ENCODE assay signal across 11 cellular contexts in the genomic region with DNA sequence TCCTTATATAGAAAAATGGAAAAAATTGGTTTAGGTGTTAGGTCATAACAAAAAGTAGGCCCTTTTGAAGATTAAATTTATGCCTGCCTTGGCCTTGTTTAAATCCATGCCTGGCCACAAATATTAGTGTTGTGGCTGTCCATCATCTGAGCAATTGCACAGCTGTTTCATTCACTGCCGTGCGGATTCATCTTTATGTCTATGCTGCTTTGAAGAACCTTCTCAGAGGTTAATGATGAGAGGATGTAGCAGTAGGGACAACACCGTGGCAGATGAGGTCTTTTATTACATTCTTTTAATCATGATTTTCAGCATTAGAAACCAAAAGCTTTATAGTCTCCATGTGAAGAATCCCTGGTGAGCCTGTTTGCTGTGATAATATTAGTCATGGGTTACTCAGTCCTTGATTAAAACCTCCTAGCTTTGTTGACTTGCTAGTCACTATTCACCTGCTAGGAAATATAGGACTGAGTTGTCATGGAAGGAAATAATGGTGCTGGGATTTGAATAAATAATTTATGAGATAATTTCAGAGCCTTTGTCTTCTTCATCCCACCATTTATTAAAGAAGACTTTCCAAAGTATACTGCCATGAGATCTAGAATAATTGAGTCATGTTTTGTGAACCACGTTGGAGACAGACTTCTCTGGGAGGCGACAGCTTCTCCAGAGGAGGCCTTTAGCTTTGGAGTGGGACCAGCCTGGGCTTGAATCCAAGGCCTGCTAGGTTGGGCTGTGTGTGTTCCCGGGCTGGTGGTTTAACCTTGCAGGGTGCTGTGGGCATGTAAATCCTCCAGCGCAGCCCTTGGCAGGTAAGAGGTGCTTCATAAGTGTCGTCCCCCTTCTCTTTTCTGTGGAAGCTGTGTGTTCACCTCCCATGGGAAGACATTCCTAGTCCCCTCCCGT. TPM values are rescaled to one million over a fixed set of nuclear protein-coding genes. Genes with fewer than 3 reads are reported as not detected.
DNase-seq lines count a peak whose midpoint lies in the region; ATAC-seq and TF ChIP-seq lines count a peak whose summit lies in the region.
"Had no signal": no experiment of that assay in that cellular context is flagged by ENCODE, and none has a peak within 500 bp of the region (broad histone marks: within the 10 kb centered on the region; RNA-seq: fewer than 3 reads in every experiment).

No MANE protein-coding gene starts in this region.

- H3K36me3 ChIP-seq in mammary epithelial cell (ENCODE audit: insufficient read depth, low read length): no peaks in the 10 kb centered on the region
- H3K36me3 ChIP-seq: breast epithelium had no signal

- DNase-seq in mammary epithelial cell (peak; percentile 32), MCF 10A (ENCODE audit: unreplicated experiment) (no peak), kidney glomerular epithelial cell (lab: John Stamatoyannopoulos, UW) (peak; percentile 23), NCI-H524 (lab: John Stamatoyannopoulos, UW) (no peak), NOMO-1 treated with DMSO at 0.1 percent for 48 hours (lab: John Stamatoyannopoulos, UW; ENCODE audit: unreplicated experiment) (no peak)
- no peak for DNase-seq in NK-92 treated with Interleukin-12 subunit alpha and Interleukin-12 subunit beta, amount 100 ng/mL, for 24 hours (lab: John Stamatoyannopoulos, UW)

- WGBS in mammary epithelial cell (ENCODE audit: low coverage, missing lambda C conversion rate): 85% methylated on average over 9 of the region's 9 CpGs

- H3K9ac ChIP-seq in mammary epithelial cell (ENCODE audit: insufficient read depth, low read length): no peak overlapping the region

- H3K9me3 Mint-ChIP-seq in MCF 10A (ENCODE audit: unreplicated experiment) (no peaks in the 10 kb centered on the region), brain (peaks cover 0 to 3% (median 0%) of the 10 kb centered on the region in 5 experiments)
- H3K9me3 Mint-ChIP-seq: neural crest cell had no signal

- BruUV-seq in mammary epithelial cell (replicated peaks; lab: Mats Ljungman, UMichigan) (no TSS peak), MCF 10A (replicated peaks; lab: Mats Ljungman, UMichigan) (no TSS peak)

- H3K9me3 ChIP-seq in mammary epithelial cell (replicated peaks; ENCODE audit: insufficient read depth, low read length): no peaks in the 10 kb centered on the region
- H3K9me3 ChIP-seq: breast epithelium had no signal

- peaks cover 5% of the 10 kb centered on the region for H3K79me2 ChIP-seq in mammary epithelial cell (ENCODE audit: insufficient read depth, low read length)

- no peak for ATAC-seq in HG02623 (IDR thresholded peaks at IDR 0.05; ENCODE audit: unreplicated experiment)
- ATAC-seq: SK-N-SH treated with all-trans-retinoic acid at 6 μM for 48 hours had no signal

- no peak overlapping the region for H3K4me2 ChIP-seq in mammary epithelial cell (ENCODE audit: insufficient read depth, low read depth, low read length)

- in situ Hi-C loops in mammary epithelial cell (cut with MboI; ENCODE audit: low sequenced_read_pairs in 2 of 2): no loop called here

- TF ChIP-seq CTCF in mammary epithelial cell (conservative IDR thresholded peaks at IDR 0.05 in 1 of 2, IDR thresholded peaks at IDR 0.05 in 1 of 2; ENCODE audit: extremely low read depth in 1 of 2, insufficient read depth in 1 of 2, low read depth in 1 of 2, low read length in 2 of 2) (no peak), MCF 10A (IDR thresholded peaks at IDR 0.05; ENCODE audit: unreplicated experiment) (no peak), brain (conservative IDR thresholded peaks at IDR 0.05) (no peak)

- POLR2A ChIA-PET in MCF 10A (lab: Yijun Ruan, JAX): interaction anchor here (1.0 kb wide), 1 partner anchor 9 kb away, joined by 4 read pairs; no protein-coding TSS in a partner anchor

- no peaks in the 10 kb centered on the region for H3K27me3 Mint-ChIP-seq in MCF 10A (ENCODE audit: insufficient read depth, unreplicated experiment)
- no peaks in the 10 kb centered on the region for H3K27me3 Mint-ChIP-seq in brain

- no peak overlapping the region for H3K27ac ChIP-seq in mammary epithelial cell (ENCODE audit: insufficient read depth, low read depth, low read length)
- H3K27ac ChIP-seq: breast epithelium had no signal

- H3K27ac Mint-ChIP-seq in MCF 10A (ENCODE audit: low read depth, unreplicated experiment): no peak overlapping the region
- peak overlapping the region in 3 of 5 experiments; percentile 57 to 75 (median 63) for H3K27ac Mint-ChIP-seq in brain

- H3K27me3 ChIP-seq in mammary epithelial cell (ENCODE audit: insufficient read depth, low read length): no peaks in the 10 kb centered on the region
- H3K27me3 ChIP-seq: breast epithelium had no signal

- no peaks in the 10 kb centered on the region for H3K4me1 ChIP-seq in mammary epithelial cell (ENCODE audit: insufficient read depth, low read length)
- H3K4me1 ChIP-seq: breast epithelium had no signal

- dilution Hi-C loops in mammary epithelial cell (cut with HindIII; ENCODE audit: low sequenced_read_pairs): no loop called here

- H3K4me3 ChIP-seq in mammary epithelial cell (replicated peaks in 1 of 3; ENCODE audit: insufficient read depth in 1 of 3, low read depth in 2 of 3, low read length in 3 of 3): no peak overlapping the region
- H3K4me3 ChIP-seq: breast epithelium had no signal

- CTCF ChIA-PET in mammary epithelial cell (lab: Charles Lee; ENCODE audit: low non-redundant PET) (interaction anchor here (0.7 kb wide), 1 partner anchor 21 kb away, joined by 5 read pairs; no protein-coding TSS in a partner anchor), MCF 10A (lab: Yijun Ruan, JAX) (no interaction called here)

- H3K4me1 Mint-ChIP-seq in MCF 10A (ENCODE audit: insufficient read depth, unreplicated experiment) (no peaks in the 10 kb centered on the region), brain (peaks cover 70% of the 10 kb centered on the region)
- H3K4me1 Mint-ChIP-seq: neural crest cell had no signal

- no peak overlapping the region for H2AFZ ChIP-seq in mammary epithelial cell (ENCODE audit: low read depth, low read length)

- intact Hi-C loops in mammary epithelial cell (cut with micrococcal nuclease) (no loop called here), MCF 10A (cut with micrococcal nuclease) (no loop called here)

- H4K20me1 ChIP-seq in mammary epithelial cell (ENCODE audit: insufficient read depth, low read length): no peaks in the 10 kb centered on the region

- no peak overlapping the region for H3K4me3 Mint-ChIP-seq in MCF 10A (ENCODE audit: unreplicated experiment)
- no peak overlapping the region for H3K4me3 Mint-ChIP-seq in brain
- H3K4me3 Mint-ChIP-seq: neural crest cell had no signal

- H3K36me3 Mint-ChIP-seq in MCF 10A (ENCODE audit: insufficient read depth, unreplicated experiment): peaks cover 5% of the 10 kb centered on the region
- peaks cover 3% of the 10 kb centered on the region for H3K36me3 Mint-ChIP-seq in brain

RNA-seq across cellular contexts. Expression of a gene that starts 53.5 kb away (rescaled TPM):
- total RNA-seq in mammary epithelial cell (not detected), MCF 10A (2022) (not detected in 2 replicates)
- polyA plus RNA-seq in mammary epithelial cell (not detected), brain (ENCODE audit: insufficient read depth, low read depth, low replicate concordance) (5.6 TPM)
- polyA minus RNA-seq in mammary epithelial cell: not detected
- total RNA-seq: neural crest cell had no signal

Comparison
In these comparisons a context has a peak if more than half of its experiments do, and no peak if none do; other contexts are left out.
1. DNase-seq: peak in mammary epithelial cell (single experiment) and kidney glomerular epithelial cell (single experiment); none in MCF 10A (single experiment), NCI-H524 (0 of 2), NOMO-1 treated with DMSO at 0.1 percent for 48 hours (single experiment) and NK-92 treated with Interleukin-12 subunit alpha and Interleukin-12 subunit beta, amount 100 ng/mL, for 24 hours (single experiment).